27 cellular contexts compared by ENCODE assay signal in genomic region chr3:53384465-53385277, GRCh38. TPM values are rescaled to one million over a fixed set of nuclear protein-coding genes. Genes with fewer than 3 reads are reported as not detected.
A peak's percentile ranks its signal among the peaks of the same experiment; 100 is the strongest.
DNase-seq lines count a peak whose midpoint lies in the region; ATAC-seq and TF ChIP-seq lines count a peak whose summit lies in the region.
"Had no signal": no experiment of that assay in that cellular context is flagged by ENCODE, and none has a peak within 500 bp of the region (broad histone marks: within the 10 kb centered on the region; RNA-seq: fewer than 3 reads in every experiment).

No MANE protein-coding gene starts in this region.

- no peaks in the 10 kb centered on the region for H3K9me3 ChIP-seq in OCI-LY7 (ENCODE audit: low read length)
- H3K9me3 ChIP-seq: body of pancreas, thoracic aorta had no signal

- DNase-seq in NCI-H2227 (lab: John Stamatoyannopoulos, UW; ENCODE audit: unreplicated experiment) (peak; percentile 62), left lobe of liver (ENCODE audit: low spot score) (no peak), lower leg skin (ENCODE audit: low spot score in 2 of 2) (no peak), OCI-LY7 (ENCODE audit: low spot score) (no peak), anterior cingulate cortex (lab: John Stamatoyannopoulos, UW) (no peak)
- DNase-seq: activated CD4-positive, alpha-beta T cell treated with anti-CD3 and anti-CD28 coated beads, Interleukin-2, amount 50 U/mL, for 4 hours; activated naive CD4-positive, alpha-beta T cell treated with anti-CD3 and anti-CD28 coated beads for 36 hours; AML-193; body of pancreas; CD4-positive, alpha-beta T cell; erythroblast; Karpas-422; left colon; mesenchymal stem cell; NCI-H2081 treated with DMSO at 0.1 percent for 48 hours; NCI-H345; NCI-H748 treated with DMSO at 0.1 percent for 48 hours; retina; T-cell had no signal

- peak; percentile 54 for ATAC-seq in GM18520 (IDR thresholded peaks at IDR 0.05; ENCODE audit: unreplicated experiment)
- peak; percentile 49 for ATAC-seq in HG02759 (IDR thresholded peaks at IDR 0.05; ENCODE audit: unreplicated experiment)
- peak; percentile 25 for ATAC-seq in left lobe of liver
- ATAC-seq: body of pancreas, HCT116, left colon, T-cell, WTC11 had no signal

- BruUV-seq in OCI-LY7 (replicated peaks; lab: Mats Ljungman, UMichigan) = no TSS peak

- no peaks in the 10 kb centered on the region for H3K79me2 ChIP-seq in OCI-LY7 (ENCODE audit: insufficient read depth, low read depth, low read length)
- H3K79me2 ChIP-seq: parathyroid adenoma had no signal

- no peaks in the 10 kb centered on the region for H3K36me3 ChIP-seq in OCI-LY7 (ENCODE audit: insufficient read depth, low read length)
- H3K36me3 ChIP-seq: neural progenitor cell, thoracic aorta had no signal

- H3K4me3 ChIP-seq in lower leg skin (ENCODE audit: low read depth, poor library complexity, severe bottlenecking) (no peak overlapping the region), OCI-LY7 (ENCODE audit: low read depth, low read length, poor library complexity, severe bottlenecking) (no peak overlapping the region)
- H3K4me3 ChIP-seq: body of pancreas, neural progenitor cell, thoracic aorta had no signal

- H2AFZ ChIP-seq in OCI-LY7 (ENCODE audit: low read length) = no peak overlapping the region
- H2AFZ ChIP-seq: neural progenitor cell, parathyroid adenoma had no signal

- POLR2A ChIA-PET in OCI-LY7 (lab: Charles Lee) = interaction anchor here (0.6 kb wide), 2 partner anchors 376 to 526 kb away, joined by 3 to 5 read pairs; no protein-coding TSS in a partner anchor

- no peaks in the 10 kb centered on the region for H4K20me1 ChIP-seq in OCI-LY7 (ENCODE audit: insufficient read depth, low read length)

- CTCF ChIA-PET in OCI-LY7 (lab: Charles Lee; ENCODE audit: unreplicated experiment) = no interaction called here

- no peak for TF ChIP-seq POLR2A in lower leg skin (IDR thresholded peaks at IDR 0.05)

- no peak for TF ChIP-seq CTCF in lower leg skin (IDR thresholded peaks at IDR 0.05)
- no peak for TF ChIP-seq CTCF in OCI-LY7 (conservative IDR thresholded peaks at IDR 0.05; ENCODE audit: low read length)

- H3K27ac ChIP-seq in OCI-LY7 (ENCODE audit: low read depth, low read length, poor library complexity, severe bottlenecking) = no peak overlapping the region
- H3K27ac ChIP-seq: body of pancreas, HL-60, neural progenitor cell, parathyroid adenoma, thoracic aorta had no signal

- H3K9me2 ChIP-seq in OCI-LY7 (ENCODE audit: insufficient read depth, low read length) = no peaks in the 10 kb centered on the region

- intact Hi-C loops in lower leg skin (cut with DNase I; ENCODE audit: low total_unique reads) (no loop called here), OCI-LY7 (cut with micrococcal nuclease; ENCODE audit: unreplicated experiment) (no loop called here)

- 82 to 88% methylated on average over 6 of the region's 6 CpGs for WGBS in lower leg skin, 2 donors

- no peak overlapping the region for H3K4me2 ChIP-seq in OCI-LY7 (ENCODE audit: low read length)
- H3K4me2 ChIP-seq: neural progenitor cell had no signal

- H3K4me1 ChIP-seq in OCI-LY7 (ENCODE audit: insufficient read depth, low read length, poor library complexity, severe bottlenecking) = no peaks in the 10 kb centered on the region
- H3K4me1 ChIP-seq: body of pancreas, neural progenitor cell, parathyroid adenoma had no signal

RNA-seq across cellular contexts. Expression of gene DCP1A, which starts 37.3 kb away (rescaled TPM):
- 5.9 TPM for total RNA-seq in left lobe of liver
- total RNA-seq in lower leg skin = 10 to 100 TPM; 15.2 to 28.4 (median 21.5) TPM
- total RNA-seq in OCI-LY7 (2014; rRNA removed; shearing (Covaris generic)) = 21.8 and 23.8 TPM in 2 replicates
- total RNA-seq in OCI-LY7 (2022) = 23.2 and 28.1 TPM in 2 replicates
